ENCODE assay signal across 17 cellular contexts in genomic region chr9:103942171-103942570, GRCh38.
DNase-seq lines count a peak whose midpoint lies in the region; ATAC-seq and TF ChIP-seq lines count a peak whose summit lies in the region.
"Had no signal": no experiment of that assay in that cellular context is flagged by ENCODE, and none has a peak within 500 bp of the region (broad histone marks: within the 10 kb centered on the region; RNA-seq: fewer than 3 reads in every experiment).

No MANE protein-coding gene starts in this region.

- H3K27me3 Mint-ChIP-seq in chondrocyte (ENCODE audit: low read depth) = peaks cover 8% of the 10 kb centered on the region
- H3K27me3 Mint-ChIP-seq: CD8-positive, alpha-beta memory T cell; IgD-negative memory B cell had no signal

- ATAC-seq in GM18873 (IDR thresholded peaks at IDR 0.05; ENCODE audit: low FRiP score, unreplicated experiment) = no peak

- H3K27ac Mint-ChIP-seq in chondrocyte (ENCODE audit: unreplicated experiment) = no peak overlapping the region
- H3K27ac Mint-ChIP-seq: CD8-positive, alpha-beta memory T cell; IgD-negative memory B cell; T-helper 1 cell treated with Interleukin-12 subunit alpha and Interleukin-12 subunit beta and Interleukin-4 antibody, amounts not matched to agents 30 μg/mL and 1 μg/mL, for 36 hours had no signal

- no peak for TF ChIP-seq CTCF in chondrocyte (IDR thresholded peaks at IDR 0.05)

- DNase-seq in COLO668 (lab: John Stamatoyannopoulos, UW; ENCODE audit: unreplicated experiment) = peak; percentile 7
- DNase-seq in DMS153 treated with DMSO at 0.1 percent for 48 hours (lab: John Stamatoyannopoulos, UW; ENCODE audit: unreplicated experiment) = peak; percentile 49
- DNase-seq in NCI-H226 = peak; percentile 52
- DNase-seq in SHP77 (lab: John Stamatoyannopoulos, UW) = peak; percentile 27 to 59
- DNase-seq in T-helper 1 cell = no peak
- DNase-seq in kidney glomerular epithelial cell (lab: John Stamatoyannopoulos, UW) = no peak
- no peak for DNase-seq in chondrocyte (ENCODE audit: low spot score)
- DNase-seq: CD8-positive, alpha-beta memory T cell; Kasumi-1; MM.1S; NCI-H82; PC-3; RPMI8226; SJCRH30 had no signal

- no peaks in the 10 kb centered on the region for H3K9me3 Mint-ChIP-seq in chondrocyte (ENCODE audit: low read depth)
- H3K9me3 Mint-ChIP-seq: CD8-positive, alpha-beta memory T cell; T-helper 1 cell treated with Interleukin-12 subunit alpha and Interleukin-12 subunit beta and Interleukin-4 antibody, amounts not matched to agents 30 μg/mL and 1 μg/mL, for 36 hours had no signal

- no peaks in the 10 kb centered on the region for H3K36me3 Mint-ChIP-seq in chondrocyte (ENCODE audit: low read depth)
- H3K36me3 Mint-ChIP-seq: CD8-positive, alpha-beta memory T cell had no signal

- no peak overlapping the region for H3K4me3 Mint-ChIP-seq in chondrocyte (ENCODE audit: unreplicated experiment)
- H3K4me3 Mint-ChIP-seq: CD8-positive, alpha-beta memory T cell; IgD-negative memory B cell; T-helper 1 cell treated with Interleukin-12 subunit alpha and Interleukin-12 subunit beta and Interleukin-4 antibody, amounts not matched to agents 30 μg/mL and 1 μg/mL, for 36 hours had no signal

- H3K4me1 Mint-ChIP-seq in chondrocyte (ENCODE audit: low read depth) = no peaks in the 10 kb centered on the region
- H3K4me1 Mint-ChIP-seq: CD8-positive, alpha-beta memory T cell; IgD-negative memory B cell had no signal

Comparison
In these comparisons a context has a peak if more than half of its experiments do, and no peak if none do; other contexts are left out.
1. DNase-seq: peak in COLO668 (single experiment), DMS153 treated with DMSO at 0.1 percent for 48 hours (single experiment), NCI-H226 (single experiment) and SHP77 (2 of 2); none in T-helper 1 cell (0 of 5), kidney glomerular epithelial cell (single experiment) and chondrocyte (single experiment).